In the genomic region with DNA sequence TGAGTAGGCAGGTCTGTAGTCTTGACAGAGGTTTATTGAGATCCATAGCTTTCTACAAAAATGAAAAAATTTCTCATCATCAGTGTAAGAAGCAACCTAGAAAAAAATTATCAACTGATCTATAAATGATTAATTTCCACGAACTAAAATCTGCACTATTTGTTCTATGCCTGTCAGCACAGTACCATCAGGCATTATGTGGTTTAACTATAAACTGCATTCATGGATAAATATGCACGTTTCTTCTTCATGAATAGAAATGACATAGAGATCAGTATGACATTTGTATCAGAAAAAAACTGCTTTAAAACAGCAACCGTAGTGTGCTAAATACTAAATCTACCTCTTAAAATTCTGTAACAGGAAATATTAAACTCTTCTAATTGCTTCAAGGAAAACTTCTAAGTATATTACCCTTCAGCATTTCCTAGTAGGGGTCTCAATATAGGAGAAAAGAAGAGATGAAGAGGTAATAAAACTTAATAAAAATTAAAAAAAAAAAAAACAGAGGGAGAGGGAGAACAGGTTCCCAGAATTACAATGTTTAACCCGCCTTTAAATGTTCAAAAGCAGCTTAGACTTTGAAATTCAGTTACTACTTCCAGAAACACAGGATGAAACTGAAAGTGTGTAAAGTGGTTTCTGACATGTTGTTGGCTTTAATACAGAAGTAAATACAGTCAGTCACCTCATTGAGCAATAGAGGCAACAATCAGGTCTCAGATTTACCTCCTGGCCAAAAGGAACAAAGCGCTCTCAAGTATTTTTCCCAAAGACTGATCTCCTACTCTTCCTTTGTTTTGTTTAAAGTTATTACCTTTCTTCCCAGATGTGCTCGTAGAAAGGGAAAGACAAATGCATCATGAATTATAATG, we compare ENCODE assay signal across 9 cellular contexts.
DNase-seq lines count a peak whose midpoint lies in the region; ATAC-seq and TF ChIP-seq lines count a peak whose summit lies in the region.
"Had no signal": no experiment of that assay in that cellular context is flagged by ENCODE, and none has a peak within 500 bp of the region (broad histone marks: within the 10 kb centered on the region; RNA-seq: fewer than 3 reads in every experiment).

No MANE protein-coding gene starts in this region.

- no peak for TF ChIP-seq POLR2A in ovary (IDR thresholded peaks at IDR 0.05)

- 73 to 76% (median 75%) methylated on average over 6 of the region's 6 CpGs for WGBS in ovary, 3 donors

- H3K9me3 ChIP-seq in left lung (no peaks in the 10 kb centered on the region), ovary (no peaks in the 10 kb centered on the region)

- H3K4me3 ChIP-seq in left lung, result no peak overlapping the region
- H3K4me3 ChIP-seq in ovary, result no peak overlapping the region

- peak; percentile 89 for ATAC-seq in GM18867 (IDR thresholded peaks at IDR 0.05; ENCODE audit: unreplicated experiment)
- peak; percentile 85 for ATAC-seq in HG02763 (IDR thresholded peaks at IDR 0.05; ENCODE audit: unreplicated experiment)
- ATAC-seq in left lung, result peak; percentile 91

- TF ChIP-seq CTCF in left lung (IDR thresholded peaks at IDR 0.05) (no peak), ovary (IDR thresholded peaks at IDR 0.05) (no peak)

- intact Hi-C loops in left lung (cut with DNase I), result no loop called here
- intact Hi-C loops in ovary (cut with DNase I), result no loop called here

- TF ChIP-seq EP300 in ovary (IDR thresholded peaks at IDR 0.05), result no peak

- H3K36me3 ChIP-seq in left lung (no peaks in the 10 kb centered on the region), ovary (no peaks in the 10 kb centered on the region)

- H3K27me3 ChIP-seq in left lung (no peaks in the 10 kb centered on the region), ovary (no peaks in the 10 kb centered on the region)

- peak overlapping the region in 1 of 2 donors; percentile 8 for H3K27ac ChIP-seq in left lung
- H3K27ac ChIP-seq in ovary, result no peak overlapping the region

- H3K4me1 ChIP-seq in left lung (peaks cover 0 to 4% of the 10 kb centered on the region in 2 donors), ovary (ENCODE audit: insufficient read depth) (no peaks in the 10 kb centered on the region)

- DNase-seq in NOMO-1 (lab: John Stamatoyannopoulos, UW; ENCODE audit: unreplicated experiment in 2 of 2) (peak; percentile 35 to 79), left lung (no peak), HPDE6-E6E7 (ENCODE audit: extremely low spot score) (no peak), NCI-H1105 (lab: John Stamatoyannopoulos, UW) (no peak), anterior cingulate cortex (lab: John Stamatoyannopoulos, UW) (no peak), ovary (no peak)
- DNase-seq: H9 had no signal

Comparison
In these comparisons a context has a peak if more than half of its experiments do, and no peak if none do; other contexts are left out.
1. DNase-seq: peak in NOMO-1 (2 of 2); none in left lung (0 of 2), HPDE6-E6E7 (single experiment), NCI-H1105 (single experiment), anterior cingulate cortex (0 of 58) and ovary (0 of 5).
2. Peak in every context shown above with its lines, with median percentiles within 50 percentile points of each other: ATAC-seq.